ENCODE assay signal across 8 cellular contexts in the genomic region with DNA sequence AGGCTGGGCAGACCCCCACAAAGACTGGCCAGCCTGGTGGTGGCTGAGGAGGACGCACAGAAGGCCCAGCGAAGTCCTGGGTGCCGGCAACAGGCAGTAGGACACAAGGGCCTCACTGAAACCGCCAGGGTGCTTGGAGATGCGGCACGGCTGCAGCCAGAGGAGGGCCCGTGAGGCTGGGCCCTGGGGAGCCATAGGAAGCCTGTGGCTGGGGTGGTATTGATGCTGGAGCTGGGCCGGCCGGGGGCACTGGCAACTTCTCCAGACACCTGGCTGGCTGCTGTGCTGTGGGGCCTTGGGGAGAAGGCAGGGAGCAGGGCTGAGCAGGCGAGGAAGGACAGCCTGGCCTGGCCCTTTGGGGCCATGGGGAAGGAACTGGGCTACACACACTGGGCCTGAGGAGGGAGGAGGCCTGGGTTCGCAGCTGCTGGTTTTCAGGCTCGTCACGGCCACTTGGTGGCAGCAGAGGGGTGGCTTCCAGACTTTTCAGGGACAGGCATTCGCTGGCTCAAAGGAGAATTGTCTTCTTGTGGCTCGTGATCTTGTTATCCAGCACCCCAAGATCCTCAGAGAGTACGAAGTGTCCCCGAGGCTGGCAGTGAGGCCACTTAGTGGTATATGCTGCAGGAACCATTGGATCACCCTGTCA. TPM values are rescaled to one million over a fixed set of nuclear protein-coding genes. Genes with fewer than 3 reads are reported as not detected.
DNase-seq lines count a peak whose midpoint lies in the region; ATAC-seq and TF ChIP-seq lines count a peak whose summit lies in the region.

No MANE protein-coding gene starts in this region.

- TF ChIP-seq POLR2A in HCT116 (IDR thresholded peaks at IDR 0.05; ENCODE audit: borderline replicate concordance, extremely low read depth, insufficient read depth, insufficient read length) (no peak), tibial nerve (IDR thresholded peaks at IDR 0.05) (no peak)

- no peaks in the 10 kb centered on the region for H3K9me3 Mint-ChIP-seq in CD8-positive, alpha-beta memory T cell

- H3K9ac ChIP-seq in HCT116 (ENCODE audit: low read length), result no peak overlapping the region

- TF ChIP-seq RAD21 in HCT116 (IDR thresholded peaks at IDR 0.05; ENCODE audit: low read depth), result peak; percentile 74

- CTCF ChIA-PET in CD8-positive, alpha-beta memory T cell (lab: Charles Lee), result interaction anchor here (0.9 to 2.3 kb wide), 8 partner anchors 10 to 145 kb away, joined by 3 to 10 read pairs (median 6); no protein-coding TSS in a partner anchor
- CTCF ChIA-PET in HCT116 (lab: Charles Lee) (interaction anchor here (0.9 to 1.5 kb wide), 3 partner anchors 113 to 392 kb away, joined by 4 to 11 read pairs (median 6); no protein-coding TSS in a partner anchor), Panc1 (lab: Charles Lee) (interaction anchor here (1.2 kb wide), 1 partner anchor 113 kb away, joined by 6 read pairs; no protein-coding TSS in a partner anchor)

- ATAC-seq in HCT116, result peak; percentile 93
- peak; percentile 90 for ATAC-seq in Panc1
- no peak for ATAC-seq in HG02840 (IDR thresholded peaks at IDR 0.05; ENCODE audit: low FRiP score, unreplicated experiment)

- H3K9me3 ChIP-seq in CD8-positive, alpha-beta memory T cell (ENCODE audit: low read length), result no peaks in the 10 kb centered on the region
- H3K9me3 ChIP-seq in HCT116 (ENCODE audit: control insufficient read depth in 1 of 2, insufficient read depth in 1 of 2, low read depth in 1 of 2, low read length in 2 of 2), result no peaks in the 10 kb centered on the region
- H3K9me3 ChIP-seq in Panc1 (ENCODE audit: control insufficient read depth, insufficient read depth, low read depth, low read length), result no peaks in the 10 kb centered on the region
- no peaks in the 10 kb centered on the region for H3K9me3 ChIP-seq in tibial nerve

- no peak overlapping the region for H3K4me3 Mint-ChIP-seq in CD8-positive, alpha-beta memory T cell

- TF ChIP-seq EP300 in tibial nerve (IDR thresholded peaks at IDR 0.05), result no peak

- no peaks in the 10 kb centered on the region for H3K4me1 Mint-ChIP-seq in CD8-positive, alpha-beta memory T cell

- no peak overlapping the region for H3K27ac Mint-ChIP-seq in CD8-positive, alpha-beta memory T cell

- peaks cover 0 to 2% of the 10 kb centered on the region in 2 donors for H3K27me3 Mint-ChIP-seq in CD8-positive, alpha-beta memory T cell

- H3K36me3 Mint-ChIP-seq in CD8-positive, alpha-beta memory T cell, result no peaks in the 10 kb centered on the region

- TF ChIP-seq CTCF in HCT116 (IDR thresholded peaks at IDR 0.05 in 2 of 3, conservative IDR thresholded peaks at IDR 0.05 in 1 of 3; ENCODE audit: borderline replicate concordance in 1 of 3, insufficient read depth in 1 of 3, low read depth in 2 of 3, low read length in 2 of 3), result peak; percentile 56 to 75 (median 59)
- no peak for TF ChIP-seq CTCF in Panc1 (IDR thresholded peaks at IDR 0.05)
- peak; percentile 64 for TF ChIP-seq CTCF in fibroblast of pulmonary artery (IDR thresholded peaks at IDR 0.05; ENCODE audit: low read length, missing control alignments)
- TF ChIP-seq CTCF in tibial nerve (IDR thresholded peaks at IDR 0.05), result peak; percentile 48 to 77 (median 63)

- BruUV-seq in HCT116 (replicated peaks; lab: Mats Ljungman, UMichigan) (no TSS peak), Panc1 (replicated peaks; lab: Mats Ljungman, UMichigan) (no TSS peak)

- POLR2A ChIA-PET in CD8-positive, alpha-beta memory T cell (lab: Charles Lee), result no interaction called here
- POLR2A ChIA-PET in HCT116 (lab: Charles Lee) (no interaction called here), Panc1 (lab: Charles Lee) (no interaction called here)

- no peaks in the 10 kb centered on the region for H3K4me1 ChIP-seq in CD8-positive, alpha-beta memory T cell (ENCODE audit: insufficient read depth, low read length)
- H3K4me1 ChIP-seq in HCT116 (ENCODE audit: control insufficient read depth in 1 of 2, insufficient read depth in 2 of 2, low read length in 2 of 2) (no peaks in the 10 kb centered on the region), Panc1 (ENCODE audit: control insufficient read depth, insufficient read depth, low read length) (no peaks in the 10 kb centered on the region), tibial nerve (peaks cover 0 to 4% (median 0%) of the 10 kb centered on the region in 4 donors)

- peak; percentile 27 to 67 (median 29) for DNase-seq in CD8-positive, alpha-beta memory T cell
- DNase-seq in HCT116 (ENCODE audit: low read depth, low spot score) (peak; percentile 24), Panc1 (ENCODE audit: low read depth, low spot score) (peak; percentile 24), activated T-helper 1 cell treated with Interleukin-2 at 50 U/mL for 16 hours (ENCODE audit: low read depth) (peak; percentile 32), fibroblast of pulmonary artery (ENCODE audit: low read depth) (peak; percentile 46), occipital lobe (lab: John Stamatoyannopoulos, UW) (peak; percentile 76), tibial nerve (ENCODE audit: low spot score in 2 of 2) (peak; percentile 41)

- H4K20me1 ChIP-seq in HCT116 (ENCODE audit: insufficient read depth), result no peaks in the 10 kb centered on the region

- RAD21 ChIA-PET in HCT116 (lab: Charles Lee; ENCODE audit: low non-redundant PET in 1 of 2, low total read pairs in 2 of 2, uncharacterized antibody in 2 of 2, unreplicated experiment in 2 of 2), result interaction anchor here in 1 of 2 experiments (1.1 kb wide), 1 partner anchor 113 kb away, joined by 3 read pairs; no protein-coding TSS in a partner anchor

- no peak overlapping the region for H2AFZ ChIP-seq in HCT116 (ENCODE audit: low read depth, low read length, poor library complexity, severe bottlenecking)

- no peak overlapping the region for H3K4me2 ChIP-seq in HCT116 (ENCODE audit: low read length)

- no peaks in the 10 kb centered on the region for H3K9me2 ChIP-seq in HCT116 (ENCODE audit: insufficient read depth)

- intact Hi-C loops in HCT116 (cut with micrococcal nuclease), result loop anchor here (1.0 to 5.0 kb wide), 3 partner anchors 95 to 153 kb away; no protein-coding TSS in a partner anchor
- intact Hi-C loops in Panc1 (cut with micrococcal nuclease; ENCODE audit: unreplicated experiment), result loop anchor here (1.0 to 5.0 kb wide), 2 partner anchors 98 to 114 kb away; no protein-coding TSS in a partner anchor

- H3K27me3 ChIP-seq in CD8-positive, alpha-beta memory T cell (ENCODE audit: insufficient read depth, low read length, poor library complexity, severe bottlenecking), result no peaks in the 10 kb centered on the region
- H3K27me3 ChIP-seq in HCT116 (ENCODE audit: insufficient read depth, low read length) (no peaks in the 10 kb centered on the region), Panc1 (ENCODE audit: control insufficient read depth, insufficient read depth, low read length) (no peaks in the 10 kb centered on the region), tibial nerve (peaks cover 0 to 6% of the 10 kb centered on the region in 2 donors)

- 53% methylated on average over 15 of the region's 17 CpGs; no CpG with 5 or more reads in 1 of the 2 donors for WGBS in tibial nerve, 2 donors

- no peak overlapping the region for H3K27ac ChIP-seq in CD8-positive, alpha-beta memory T cell (ENCODE audit: low read depth, low read length)
- no peak overlapping the region for H3K27ac ChIP-seq in HCT116 (ENCODE audit: low read depth, low read length)
- H3K27ac ChIP-seq in Panc1 (ENCODE audit: low read length), result no peak overlapping the region
- H3K27ac ChIP-seq in tibial nerve, result peak overlapping the region in 1 of 4 donors; percentile 29

- in situ Hi-C loops in Panc1 (cut with HindIII; ENCODE audit: low pct_unique_long_range_greater_than_20kb, low sequenced_read_pairs), result no loop called here

- no peaks in the 10 kb centered on the region for H3K36me3 ChIP-seq in CD8-positive, alpha-beta memory T cell (ENCODE audit: insufficient read depth, low read length)
- H3K36me3 ChIP-seq in HCT116 (ENCODE audit: control insufficient read depth in 1 of 2, insufficient read depth in 2 of 2, low read length in 2 of 2) (no peaks in the 10 kb centered on the region), Panc1 (ENCODE audit: control insufficient read depth, insufficient read depth, low read length) (no peaks in the 10 kb centered on the region), tibial nerve (no peaks in the 10 kb centered on the region)

- H3K79me2 ChIP-seq in HCT116 (ENCODE audit: insufficient read depth, low read length), result no peaks in the 10 kb centered on the region

- H3K4me3 ChIP-seq in CD8-positive, alpha-beta memory T cell (ENCODE audit: low read length), result no peak overlapping the region
- H3K4me3 ChIP-seq in HCT116 (replicated peaks in 1 of 2; ENCODE audit: low read depth in 1 of 2, low read length in 2 of 2), result no peak overlapping the region
- H3K4me3 ChIP-seq in Panc1 (ENCODE audit: low read depth in 2 of 2, low read length in 2 of 2), result no peak overlapping the region
- H3K4me3 ChIP-seq in fibroblast of pulmonary artery (replicated peaks; ENCODE audit: low read depth, low read length), result no peak overlapping the region
- no peak overlapping the region for H3K4me3 ChIP-seq in tibial nerve

TF ChIP-seq in HCT116, 20 proteins besides CTCF, POLR2A, EP300 and RAD21 (continues in another document):
- no peak for TF ChIP-seq EGR1 (IDR thresholded peaks at IDR 0.05; ENCODE audit: low read depth)
- no peak for TF ChIP-seq ELF1 (IDR thresholded peaks at IDR 0.05; ENCODE audit: borderline replicate concordance, low read depth)
- TF ChIP-seq TCF7L2 (IDR thresholded peaks at IDR 0.05; ENCODE audit: borderline replicate concordance, extremely low read depth, insufficient read depth, insufficient read length), result no peak
- TF ChIP-seq YY1 (IDR thresholded peaks at IDR 0.05; ENCODE audit: extremely low read depth, insufficient replicate concordance, low read depth, low read length), result no peak
- no peak for TF ChIP-seq SP1 (IDR thresholded peaks at IDR 0.05; ENCODE audit: low read depth)

RNA-seq across cellular contexts. Expression of a gene that starts 37.2 kb away (rescaled TPM):
- not detected for total RNA-seq in CD8-positive, alpha-beta memory T cell
- polyA plus RNA-seq in CD8-positive, alpha-beta memory T cell, result not detected
- not detected for total RNA-seq in HCT116 (2021; ENCODE audit: unreplicated experiment)
- not detected in 2 replicates for polyA plus RNA-seq in HCT116 (2012)
- total RNA-seq in Panc1 (2021; ENCODE audit: unreplicated experiment), result 0.21 TPM
- polyA plus RNA-seq in Panc1 (2012; ENCODE audit: insufficient read length), result 0.16 TPM
- total RNA-seq in occipital lobe, result 7.2 TPM
- total RNA-seq in tibial nerve, result not detected

RNA-seq across cellular contexts. Expression of a gene that starts 44.3 kb away (rescaled TPM):
- 10 to 100 TPM; 36.2 to 38.3 TPM for total RNA-seq in CD8-positive, alpha-beta memory T cell
- 36.9 TPM for polyA plus RNA-seq in CD8-positive, alpha-beta memory T cell
- 20.3 TPM for total RNA-seq in HCT116 (2021; ENCODE audit: unreplicated experiment)
- polyA plus RNA-seq in HCT116 (2012), result 20.2 and 20.9 TPM in 2 replicates
- 42.1 TPM for total RNA-seq in Panc1 (2021; ENCODE audit: unreplicated experiment)
- polyA plus RNA-seq in Panc1 (2012; ENCODE audit: insufficient read length), result 49.4 TPM
- 17.3 TPM for total RNA-seq in occipital lobe
- total RNA-seq in tibial nerve, result 10 to 100 TPM; 26.4 to 36.9 (median 32.2) TPM

RNA-seq across cellular contexts. Expression of a gene that starts 59.9 kb away (rescaled TPM):
- total RNA-seq in CD8-positive, alpha-beta memory T cell, result not detected
- not detected for polyA plus RNA-seq in CD8-positive, alpha-beta memory T cell
- 0.37 TPM for total RNA-seq in HCT116 (2021; ENCODE audit: unreplicated experiment)
- polyA plus RNA-seq in HCT116 (2012), result not detected in 2 replicates
- total RNA-seq in Panc1 (2021; ENCODE audit: unreplicated experiment), result 2.9 TPM
- polyA plus RNA-seq in Panc1 (2012; ENCODE audit: insufficient read length), result 6.7 TPM
- 1.9 TPM for total RNA-seq in occipital lobe
- 100 to 1,000 TPM in 1 of 4 donors, 10 to 100 TPM in 3; 25.6 to 103 (median 59.0) TPM for total RNA-seq in tibial nerve

Comparison
In these comparisons a context has a peak if more than half of its experiments do, and no peak if none do; other contexts are left out.
1. DNase-seq: peak in every context shown above with its lines; median percentile 76 in occipital lobe; 46 in fibroblast of pulmonary artery; 41 in tibial nerve; 32 in activated T-helper 1 cell treated with Interleukin-2 at 50 U/mL for 16 hours; 29 in CD8-positive, alpha-beta memory T cell; 24 in HCT116; 24 in Panc1.